In genomic region chr6:3118353-3119039, GRCh38 we compare ENCODE assay signal across 1 cellular context.
A peak's percentile ranks its signal among the peaks of the same experiment; 100 is the strongest.
TF ChIP-seq lines count a peak whose summit lies in the region.

BPHL (plus strand) TSS chr6:3118711; CDS start chr6:3118741, 30 bp downstream.

TF ChIP-seq in K562, 482 proteins besides CTCF, POLR2A, EP300 and RAD21 (continued from another document and continues in another):
- TF ChIP-seq, protein P1, sequence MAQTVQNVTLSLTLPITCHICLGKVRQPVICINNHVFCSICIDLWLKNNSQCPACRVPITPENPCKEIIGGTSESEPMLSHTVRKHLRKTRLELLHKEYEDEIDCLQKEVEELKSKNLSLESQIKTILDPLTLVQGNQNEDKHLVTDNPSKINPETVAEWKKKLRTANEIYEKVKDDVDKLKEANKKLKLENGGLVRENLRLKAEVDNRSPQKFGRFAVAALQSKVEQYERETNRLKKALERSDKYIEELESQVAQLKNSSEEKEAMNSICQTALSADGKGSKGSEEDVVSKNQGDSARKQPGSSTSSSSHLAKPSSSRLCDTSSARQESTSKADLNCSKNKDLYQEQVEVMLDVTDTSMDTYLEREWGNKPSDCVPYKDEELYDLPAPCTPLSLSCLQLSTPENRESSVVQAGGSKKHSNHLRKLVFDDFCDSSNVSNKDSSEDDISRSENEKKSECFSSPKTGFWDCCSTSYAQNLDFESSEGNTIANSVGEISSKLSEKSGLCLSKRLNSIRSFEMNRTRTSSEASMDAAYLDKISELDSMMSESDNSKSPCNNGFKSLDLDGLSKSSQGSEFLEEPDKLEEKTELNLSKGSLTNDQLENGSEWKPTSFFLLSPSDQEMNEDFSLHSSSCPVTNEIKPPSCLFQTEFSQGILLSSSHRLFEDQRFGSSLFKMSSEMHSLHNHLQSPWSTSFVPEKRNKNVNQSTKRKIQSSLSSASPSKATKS (CRISPR knock-in tag; IDR thresholded peaks at IDR 0.05), result no peak
- TF ChIP-seq MXI1 (IDR thresholded peaks at IDR 0.05; ENCODE audit: low read depth, low read length), result peak; percentile 10; the same call in 1 of the 2 replicates
- TF ChIP-seq FOXJ3 (CRISPR knock-in tag; IDR thresholded peaks at IDR 0.05), result no peak
- no peak for TF ChIP-seq PHB2 (IDR thresholded peaks at IDR 0.05; ENCODE audit: low read depth)
- TF ChIP-seq POLR2G (IDR thresholded peaks at IDR 0.05; ENCODE audit: low read depth, low read length), result peak; percentile 93
- TF ChIP-seq, protein P2, sequence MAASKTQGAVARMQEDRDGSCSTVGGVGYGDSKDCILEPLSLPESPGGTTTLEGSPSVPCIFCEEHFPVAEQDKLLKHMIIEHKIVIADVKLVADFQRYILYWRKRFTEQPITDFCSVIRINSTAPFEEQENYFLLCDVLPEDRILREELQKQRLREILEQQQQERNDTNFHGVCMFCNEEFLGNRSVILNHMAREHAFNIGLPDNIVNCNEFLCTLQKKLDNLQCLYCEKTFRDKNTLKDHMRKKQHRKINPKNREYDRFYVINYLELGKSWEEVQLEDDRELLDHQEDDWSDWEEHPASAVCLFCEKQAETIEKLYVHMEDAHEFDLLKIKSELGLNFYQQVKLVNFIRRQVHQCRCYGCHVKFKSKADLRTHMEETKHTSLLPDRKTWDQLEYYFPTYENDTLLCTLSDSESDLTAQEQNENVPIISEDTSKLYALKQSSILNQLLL (CRISPR knock-in tag; IDR thresholded peaks at IDR 0.05; ENCODE audit: borderline replicate concordance), result no peak
- no peak for TF ChIP-seq ZNF444 (CRISPR knock-in tag; IDR thresholded peaks at IDR 0.05)
- no peak; the same call in 1 of the 2 replicates for TF ChIP-seq ZNF384 (IDR thresholded peaks at IDR 0.05; ENCODE audit: low read depth, low read length)
- no peak for TF ChIP-seq IRF2 (CRISPR knock-in tag; IDR thresholded peaks at IDR 0.05)
- no peak for TF ChIP-seq ZNF589 (CRISPR knock-in tag; IDR thresholded peaks at IDR 0.05; ENCODE audit: low read depth)
- TF ChIP-seq, protein P3, sequence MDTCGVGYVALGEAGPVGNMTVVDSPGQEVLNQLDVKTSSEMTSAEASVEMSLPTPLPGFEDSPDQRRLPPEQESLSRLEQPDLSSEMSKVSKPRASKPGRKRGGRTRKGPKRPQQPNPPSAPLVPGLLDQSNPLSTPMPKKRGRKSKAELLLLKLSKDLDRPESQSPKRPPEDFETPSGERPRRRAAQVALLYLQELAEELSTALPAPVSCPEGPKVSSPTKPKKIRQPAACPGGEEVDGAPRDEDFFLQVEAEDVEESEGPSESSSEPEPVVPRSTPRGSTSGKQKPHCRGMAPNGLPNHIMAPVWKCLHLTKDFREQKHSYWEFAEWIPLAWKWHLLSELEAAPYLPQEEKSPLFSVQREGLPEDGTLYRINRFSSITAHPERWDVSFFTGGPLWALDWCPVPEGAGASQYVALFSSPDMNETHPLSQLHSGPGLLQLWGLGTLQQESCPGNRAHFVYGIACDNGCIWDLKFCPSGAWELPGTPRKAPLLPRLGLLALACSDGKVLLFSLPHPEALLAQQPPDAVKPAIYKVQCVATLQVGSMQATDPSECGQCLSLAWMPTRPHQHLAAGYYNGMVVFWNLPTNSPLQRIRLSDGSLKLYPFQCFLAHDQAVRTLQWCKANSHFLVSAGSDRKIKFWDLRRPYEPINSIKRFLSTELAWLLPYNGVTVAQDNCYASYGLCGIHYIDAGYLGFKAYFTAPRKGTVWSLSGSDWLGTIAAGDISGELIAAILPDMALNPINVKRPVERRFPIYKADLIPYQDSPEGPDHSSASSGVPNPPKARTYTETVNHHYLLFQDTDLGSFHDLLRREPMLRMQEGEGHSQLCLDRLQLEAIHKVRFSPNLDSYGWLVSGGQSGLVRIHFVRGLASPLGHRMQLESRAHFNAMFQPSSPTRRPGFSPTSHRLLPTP (IDR thresholded peaks at IDR 0.05; ENCODE audit: borderline replicate concordance, extremely low read depth, insufficient read length), result no peak
- peak in 1 of 2 experiments; percentile 81; a peak in 2 of 4 replicates for TF ChIP-seq SIN3A (IDR thresholded peaks at IDR 0.05; ENCODE audit: borderline replicate concordance in 2 of 2, control insufficient read depth in 1 of 2, low read depth in 2 of 2, low read length in 2 of 2)
- TF ChIP-seq, protein P4, sequence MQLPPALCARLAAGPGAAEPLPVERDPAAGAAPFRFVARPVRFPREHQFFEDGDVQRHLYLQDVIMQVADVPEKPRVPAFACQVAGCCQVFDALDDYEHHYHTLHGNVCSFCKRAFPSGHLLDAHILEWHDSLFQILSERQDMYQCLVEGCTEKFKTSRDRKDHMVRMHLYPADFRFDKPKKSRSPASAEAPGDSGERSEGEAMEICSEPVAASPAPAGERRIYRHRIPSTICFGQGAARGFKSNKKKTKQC (CRISPR knock-in tag; IDR thresholded peaks at IDR 0.05), result peak; percentile 71; the same call in 1 of the 2 replicates
- no peak for TF ChIP-seq NR2F6 (CRISPR knock-in tag; IDR thresholded peaks at IDR 0.05)
- no peak; the same call in 1 of the 2 replicates for TF ChIP-seq ZSCAN32 (CRISPR knock-in tag; IDR thresholded peaks at IDR 0.05)
- TF ChIP-seq, protein P5, sequence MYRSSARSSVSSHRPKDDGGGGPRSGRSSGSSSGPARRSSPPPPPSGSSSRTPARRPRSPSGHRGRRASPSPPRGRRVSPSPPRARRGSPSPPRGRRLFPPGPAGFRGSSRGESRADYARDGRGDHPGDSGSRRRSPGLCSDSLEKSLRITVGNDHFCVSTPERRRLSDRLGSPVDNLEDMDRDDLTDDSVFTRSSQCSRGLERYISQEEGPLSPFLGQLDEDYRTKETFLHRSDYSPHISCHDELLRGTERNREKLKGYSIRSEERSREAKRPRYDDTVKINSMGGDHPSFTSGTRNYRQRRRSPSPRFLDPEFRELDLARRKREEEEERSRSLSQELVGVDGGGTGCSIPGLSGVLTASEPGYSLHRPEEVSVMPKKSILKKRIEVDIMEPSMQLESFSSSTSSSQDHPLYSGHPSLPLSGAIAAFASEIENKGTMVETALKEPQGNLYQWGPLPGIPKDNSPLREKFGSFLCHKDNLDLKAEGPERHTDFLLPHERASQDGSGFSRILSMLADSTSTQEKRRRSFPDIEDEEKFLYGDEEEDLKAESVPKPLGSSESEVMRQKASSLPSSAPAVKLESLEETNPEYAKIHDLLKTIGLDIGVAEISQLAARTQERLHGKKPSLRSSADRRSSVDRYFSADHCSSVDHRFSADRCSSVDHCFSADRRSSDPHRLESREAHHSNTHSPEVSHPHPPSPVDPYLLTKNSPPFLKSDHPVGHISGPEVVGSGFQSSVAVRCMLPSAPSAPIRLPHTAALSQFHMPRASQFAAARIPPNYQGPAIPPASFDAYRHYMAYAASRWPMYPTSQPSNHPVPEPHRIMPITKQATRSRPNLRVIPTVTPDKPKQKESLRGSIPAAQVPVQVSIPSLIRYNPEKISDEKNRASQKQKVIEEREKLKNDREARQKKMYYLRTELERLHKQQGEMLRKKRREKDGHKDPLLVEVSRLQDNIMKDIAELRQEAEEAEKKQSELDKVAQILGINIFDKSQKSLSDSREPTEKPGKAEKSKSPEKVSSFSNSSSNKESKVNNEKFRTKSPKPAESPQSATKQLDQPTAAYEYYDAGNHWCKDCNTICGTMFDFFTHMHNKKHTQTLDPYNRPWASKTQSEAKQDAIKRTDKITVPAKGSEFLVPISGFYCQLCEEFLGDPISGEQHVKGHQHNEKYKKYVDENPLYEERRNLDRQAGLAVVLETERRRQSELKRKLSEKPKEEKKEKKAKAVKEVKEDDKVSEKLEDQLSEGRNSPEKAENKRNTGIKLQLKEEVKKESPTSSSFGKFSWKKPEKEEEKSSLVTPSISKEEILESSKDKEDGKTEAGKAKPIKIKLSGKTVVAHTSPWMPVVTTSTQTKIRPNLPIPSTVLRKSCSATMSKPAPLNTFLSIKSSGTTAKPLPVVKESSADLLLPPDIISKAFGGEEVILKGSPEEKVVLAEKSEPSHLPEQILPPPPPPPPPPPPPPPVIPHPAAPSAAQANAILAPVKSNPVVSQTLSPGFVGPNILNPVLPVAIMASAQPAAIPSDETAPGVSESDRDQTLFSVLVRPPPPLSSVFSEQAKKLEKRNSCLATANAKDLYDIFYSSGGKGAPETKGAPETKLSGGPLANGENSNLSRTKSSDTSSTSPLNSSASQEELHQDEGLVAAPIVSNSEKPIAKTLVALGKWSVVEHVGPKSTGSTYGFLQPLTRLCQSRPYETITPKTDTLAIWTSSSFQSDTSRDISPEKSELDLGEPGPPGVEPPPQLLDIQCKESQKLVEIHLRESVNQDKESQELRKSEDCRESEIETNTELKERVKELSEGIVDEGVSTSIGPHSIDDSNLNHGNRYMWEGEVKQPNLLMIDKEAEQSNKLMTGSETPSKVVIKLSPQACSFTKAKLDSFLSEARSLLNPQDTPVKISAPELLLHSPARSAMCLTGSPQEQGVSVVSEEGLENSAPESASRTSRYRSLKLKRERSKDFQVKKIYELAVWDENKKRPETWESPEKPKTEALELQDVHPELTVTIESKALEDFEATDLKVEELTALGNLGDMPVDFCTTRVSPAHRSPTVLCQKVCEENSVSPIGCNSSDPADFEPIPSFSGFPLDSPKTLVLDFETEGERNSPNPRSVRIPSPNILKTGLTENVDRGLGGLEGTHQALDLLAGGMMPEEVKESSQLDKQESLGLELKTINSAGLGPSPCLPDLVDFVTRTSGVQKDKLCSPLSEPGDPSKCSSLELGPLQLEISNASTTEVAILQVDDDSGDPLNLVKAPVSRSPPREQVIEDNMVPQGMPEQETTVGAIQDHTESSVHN (IDR thresholded peaks at IDR 0.05; ENCODE audit: borderline replicate concordance in 1 of 2, low read depth in 1 of 2), result no peak
- no peak for TF ChIP-seq ZNF212 (CRISPR knock-in tag; IDR thresholded peaks at IDR 0.05)
- peak; percentile 74; the same call in 1 of the 2 replicates for TF ChIP-seq ATF7 (IDR thresholded peaks at IDR 0.05)
- peak; percentile 99 for TF ChIP-seq SP1 (CRISPR knock-in tag; IDR thresholded peaks at IDR 0.05)
- no peak for TF ChIP-seq SRSF7 (optimal IDR thresholded peaks at IDR 0.05; ENCODE audit: low read depth, low read length)
- TF ChIP-seq HBP1 (CRISPR knock-in tag; IDR thresholded peaks at IDR 0.05), result no peak
- no peak for TF ChIP-seq ESRRB (CRISPR knock-in tag; IDR thresholded peaks at IDR 0.05; ENCODE audit: borderline replicate concordance)
- no peak for TF ChIP-seq DIDO1 (tag; IDR thresholded peaks at IDR 0.05; ENCODE audit: low read depth)
- TF ChIP-seq SMARCC2 (IDR thresholded peaks at IDR 0.05; ENCODE audit: low read depth), result no peak; the same call in 1 of the 2 replicates
- TF ChIP-seq STAG1 (CRISPR knock-in tag; IDR thresholded peaks at IDR 0.05; ENCODE audit: borderline replicate concordance), result 0 out of 2 replicates have a peak, but pooled peaks have one; percentile 48
- TF ChIP-seq ZNF282 (CRISPR knock-in tag; IDR thresholded peaks at IDR 0.05), result peak; percentile 97
- no peak for TF ChIP-seq PRMT5 (CRISPR knock-in tag; IDR thresholded peaks at IDR 0.05)
- TF ChIP-seq KLF13 (tag; IDR thresholded peaks at IDR 0.05; ENCODE audit: borderline replicate concordance, low read depth), result peak; percentile 92; the same call in 1 of the 2 replicates
- TF ChIP-seq, protein P6, sequence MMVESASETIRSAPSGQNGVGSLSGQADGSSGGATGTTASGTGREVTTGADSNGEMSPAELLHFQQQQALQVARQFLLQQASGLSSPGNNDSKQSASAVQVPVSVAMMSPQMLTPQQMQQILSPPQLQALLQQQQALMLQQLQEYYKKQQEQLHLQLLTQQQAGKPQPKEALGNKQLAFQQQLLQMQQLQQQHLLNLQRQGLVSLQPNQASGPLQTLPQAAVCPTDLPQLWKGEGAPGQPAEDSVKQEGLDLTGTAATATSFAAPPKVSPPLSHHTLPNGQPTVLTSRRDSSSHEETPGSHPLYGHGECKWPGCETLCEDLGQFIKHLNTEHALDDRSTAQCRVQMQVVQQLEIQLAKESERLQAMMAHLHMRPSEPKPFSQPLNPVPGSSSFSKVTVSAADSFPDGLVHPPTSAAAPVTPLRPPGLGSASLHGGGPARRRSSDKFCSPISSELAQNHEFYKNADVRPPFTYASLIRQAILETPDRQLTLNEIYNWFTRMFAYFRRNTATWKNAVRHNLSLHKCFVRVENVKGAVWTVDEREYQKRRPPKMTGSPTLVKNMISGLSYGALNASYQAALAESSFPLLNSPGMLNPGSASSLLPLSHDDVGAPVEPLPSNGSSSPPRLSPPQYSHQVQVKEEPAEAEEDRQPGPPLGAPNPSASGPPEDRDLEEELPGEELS (CRISPR knock-in tag; IDR thresholded peaks at IDR 0.05; ENCODE audit: borderline replicate concordance), result 0 out of 2 replicates have a peak, but pooled peaks have one; percentile 67
- TF ChIP-seq THAP12 (CRISPR knock-in tag; IDR thresholded peaks at IDR 0.05), result peak; percentile 95
- TF ChIP-seq ZNF830 (CRISPR knock-in tag; IDR thresholded peaks at IDR 0.05), result no peak
- TF ChIP-seq NCOA1 (IDR thresholded peaks at IDR 0.05; ENCODE audit: low read depth), result no peak
- TF ChIP-seq CREB1 (IDR thresholded peaks at IDR 0.05), result peak; percentile 70
- peak; percentile 68; the same call in 1 of the 2 replicates for TF ChIP-seq CREB1 (CRISPR knock-in tag; IDR thresholded peaks at IDR 0.05)
- TF ChIP-seq PHTF2 (CRISPR knock-in tag; IDR thresholded peaks at IDR 0.05), result no peak
- no peak for TF ChIP-seq ZC3H8 (IDR thresholded peaks at IDR 0.05)
- TF ChIP-seq, protein P7, sequence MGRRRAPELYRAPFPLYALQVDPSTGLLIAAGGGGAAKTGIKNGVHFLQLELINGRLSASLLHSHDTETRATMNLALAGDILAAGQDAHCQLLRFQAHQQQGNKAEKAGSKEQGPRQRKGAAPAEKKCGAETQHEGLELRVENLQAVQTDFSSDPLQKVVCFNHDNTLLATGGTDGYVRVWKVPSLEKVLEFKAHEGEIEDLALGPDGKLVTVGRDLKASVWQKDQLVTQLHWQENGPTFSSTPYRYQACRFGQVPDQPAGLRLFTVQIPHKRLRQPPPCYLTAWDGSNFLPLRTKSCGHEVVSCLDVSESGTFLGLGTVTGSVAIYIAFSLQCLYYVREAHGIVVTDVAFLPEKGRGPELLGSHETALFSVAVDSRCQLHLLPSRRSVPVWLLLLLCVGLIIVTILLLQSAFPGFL (CRISPR knock-in tag; IDR thresholded peaks at IDR 0.05), result no peak
- no peak for TF ChIP-seq KAT2B (IDR thresholded peaks at IDR 0.05; ENCODE audit: low read depth, low read length)
